23 cellular contexts compared by ENCODE assay signal in genomic region chr7:128931186-128931798, GRCh38. TPM values are rescaled to one million over a fixed set of nuclear protein-coding genes. Genes with fewer than 3 reads are reported as not detected.
"Had no signal": no experiment of that assay in that cellular context is flagged by ENCODE, and none has a peak within 500 bp of the region (broad histone marks: within the 10 kb centered on the region; RNA-seq: fewer than 3 reads in every experiment).

No MANE protein-coding gene starts in this region.

- H3K27me3 ChIP-seq: neutrophil, ovary, right atrium auricular region, testis, upper lobe of left lung had no signal

- H3K36me3 Mint-ChIP-seq: memory B cell had no signal

- H3K9me3 ChIP-seq: esophagus muscularis mucosa, neutrophil, ovary, psoas muscle, right atrium auricular region, testis, upper lobe of left lung had no signal

- H3K36me3 ChIP-seq: brain microvascular endothelial cell, esophagus muscularis mucosa, neutrophil, ovary, right atrium auricular region, upper lobe of left lung had no signal

- H3K27ac Mint-ChIP-seq: activated CD4-positive, alpha-beta T cell treated with anti-CD3 and anti-CD28 coated beads for 36 hours; activated naive CD4-positive, alpha-beta T cell treated with anti-CD3 and anti-CD28 coated beads for 36 hours; activated T-cell treated with anti-CD3 and anti-CD28 coated beads, Interleukin-2, amount 50 U/mL, for 72 hours; effector memory CD8-positive, alpha-beta T cell; memory B cell; nephron had no signal

- H3K4me3 ChIP-seq: dorsolateral prefrontal cortex, esophagus muscularis mucosa, ovary, psoas muscle, right atrium auricular region, skin epidermis, testis, upper lobe of left lung had no signal

- DNase-seq: activated CD4-positive, alpha-beta T cell treated with anti-CD3 and anti-CD28 coated beads for 36 hours; activated CD4-positive, alpha-beta T cell treated with anti-CD3 and anti-CD28 coated beads, Interleukin-2, amount 50 U/mL, for 4 hours; activated effector memory CD4-positive, alpha-beta T cell treated with Interleukin-2 at 50 U/mL for 16 hours; activated naive CD4-positive, alpha-beta T cell treated with anti-CD3 and anti-CD28 coated beads for 36 hours; activated T-cell treated with anti-CD3 and anti-CD28 coated beads, Interleukin-2, amount 50 U/mL, for 72 hours; brain microvascular endothelial cell; central memory CD4-positive, alpha-beta T cell; effector memory CD8-positive, alpha-beta T cell; glutamatergic neuron; hippocampal formation; ovary; stimulated activated CD4-positive, alpha-beta T cell treated with anti-CD3 and anti-CD28 coated beads, Interleukin-1b, Interleukin-23, amount 100 ng/mL, for 48 hours; T-helper 9 cell; testis had no signal

- H3K27me3 Mint-ChIP-seq: activated CD4-positive, alpha-beta T cell treated with anti-CD3 and anti-CD28 coated beads for 36 hours; memory B cell had no signal

- H3K4me3 Mint-ChIP-seq: activated CD4-positive, alpha-beta T cell treated with anti-CD3 and anti-CD28 coated beads for 36 hours; activated naive CD4-positive, alpha-beta T cell treated with anti-CD3 and anti-CD28 coated beads for 36 hours; activated T-cell treated with anti-CD3 and anti-CD28 coated beads, Interleukin-2, amount 50 U/mL, for 72 hours; effector memory CD8-positive, alpha-beta T cell; memory B cell; nephron had no signal

- H3K4me1 ChIP-seq: psoas muscle, right atrium auricular region, testis had no signal

- H3K27ac ChIP-seq: brain microvascular endothelial cell, dorsolateral prefrontal cortex, esophagus muscularis mucosa, neutrophil, ovary, psoas muscle, right atrium auricular region, skin epidermis, testis, upper lobe of left lung had no signal

- ATAC-seq: activated CD4-positive, alpha-beta T cell treated with anti-CD3 and anti-CD28 coated beads for 36 hours; activated T-cell treated with anti-CD3 and anti-CD28 coated beads, Interleukin-2, amount 50 U/mL, for 72 hours; effector memory CD8-positive, alpha-beta T cell; psoas muscle had no signal

- H3K9me3 Mint-ChIP-seq: activated naive CD4-positive, alpha-beta T cell treated with anti-CD3 and anti-CD28 coated beads for 36 hours; activated T-cell treated with anti-CD3 and anti-CD28 coated beads, Interleukin-2, amount 50 U/mL, for 72 hours; effector memory CD8-positive, alpha-beta T cell; memory B cell; nephron had no signal

RNA-seq across cellular contexts. Expression of gene KCP, which starts 20.8 kb away (rescaled TPM):
- total RNA-seq: activated CD4-positive, alpha-beta T cell treated with anti-CD3 and anti-CD28 coated beads for 36 hours; activated naive CD4-positive, alpha-beta T cell treated with anti-CD3 and anti-CD28 coated beads for 36 hours; right atrium auricular region had no signal
